ENCODE assay signal across 10 cellular contexts in the genomic region with DNA sequence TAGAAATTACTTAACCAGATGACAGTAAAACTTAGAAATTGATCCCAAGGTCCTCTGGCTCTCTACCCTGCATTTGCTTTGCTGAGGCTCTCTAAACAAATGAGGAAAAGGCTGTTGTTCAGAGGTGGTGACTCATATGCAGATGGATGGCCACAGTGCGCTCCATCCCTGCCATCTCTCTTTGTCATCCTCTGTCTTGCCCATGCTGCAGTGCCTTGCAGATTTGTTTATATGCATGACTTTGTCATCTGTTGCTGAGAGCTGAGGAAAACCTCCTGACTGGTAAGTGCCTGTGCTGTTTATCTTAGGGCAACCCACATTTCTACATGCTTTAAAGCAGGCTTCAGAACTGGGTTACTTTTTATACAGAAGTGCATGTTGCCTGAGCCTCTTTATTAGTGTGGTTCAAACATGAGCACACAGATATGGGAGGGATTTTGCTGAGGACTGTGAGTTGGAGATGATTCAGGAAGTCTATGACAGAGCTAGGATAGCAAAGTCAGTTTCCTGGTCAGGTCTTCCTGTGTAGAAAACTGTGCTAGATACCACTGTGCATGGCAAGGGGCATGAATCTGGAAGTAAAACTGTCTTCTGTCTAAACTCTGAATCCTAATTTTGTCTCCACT. TPM values are rescaled to one million over a fixed set of nuclear protein-coding genes. Genes with fewer than 3 reads are reported as not detected.
A peak's percentile ranks its signal among the peaks of the same experiment; 100 is the strongest.
DNase-seq lines count a peak whose midpoint lies in the region; ATAC-seq and TF ChIP-seq lines count a peak whose summit lies in the region.
"Had no signal": no experiment of that assay in that cellular context is flagged by ENCODE, and none has a peak within 500 bp of the region (broad histone marks: within the 10 kb centered on the region; RNA-seq: fewer than 3 reads in every experiment).

No MANE protein-coding gene starts in this region.

- no peak overlapping the region for H3K4me3 Mint-ChIP-seq in activated CD4-positive, alpha-beta T cell treated with anti-CD3 and anti-CD28 coated beads for 36 hours
- H3K4me3 Mint-ChIP-seq in activated CD4-positive, alpha-beta T cell treated with anti-CD3 and anti-CD28 coated beads, Interleukin-2, amount 10 ng/mL, durations not matched to agents 7 days and 5 days = no peak overlapping the region
- H3K4me3 Mint-ChIP-seq in brain (peak overlapping the region; percentile 68 to 85 (median 73)), mesothelial cell of epicardium (no peak overlapping the region)

- peaks cover 8% of the 10 kb centered on the region for H3K36me3 Mint-ChIP-seq in activated CD4-positive, alpha-beta T cell treated with anti-CD3 and anti-CD28 coated beads for 36 hours (ENCODE audit: low read depth)
- peaks cover 3% of the 10 kb centered on the region for H3K36me3 Mint-ChIP-seq in activated CD4-positive, alpha-beta T cell treated with anti-CD3 and anti-CD28 coated beads, Interleukin-2, amount 10 ng/mL, durations not matched to agents 7 days and 5 days (ENCODE audit: low read depth)
- peaks cover 55% of the 10 kb centered on the region for H3K36me3 Mint-ChIP-seq in brain
- peaks cover 12% of the 10 kb centered on the region for H3K36me3 Mint-ChIP-seq in mesothelial cell of epicardium

- no peak for TF ChIP-seq CTCF in brain (conservative IDR thresholded peaks at IDR 0.05)
- no peak for TF ChIP-seq CTCF in mesothelial cell of epicardium (IDR thresholded peaks at IDR 0.05; ENCODE audit: unreplicated experiment)

- peaks cover 9% of the 10 kb centered on the region for H3K9me3 Mint-ChIP-seq in activated CD4-positive, alpha-beta T cell treated with anti-CD3 and anti-CD28 coated beads for 36 hours (ENCODE audit: low read depth)
- H3K9me3 Mint-ChIP-seq in activated CD4-positive, alpha-beta T cell treated with anti-CD3 and anti-CD28 coated beads, Interleukin-2, amount 10 ng/mL, durations not matched to agents 7 days and 5 days = peaks cover 9% of the 10 kb centered on the region
- H3K9me3 Mint-ChIP-seq in brain = peaks cover 8 to 42% (median 22%) of the 10 kb centered on the region in 5 experiments
- H3K9me3 Mint-ChIP-seq in mesothelial cell of epicardium = peaks cover 7% of the 10 kb centered on the region

- intact Hi-C loops in activated CD4-positive, alpha-beta T cell treated with anti-CD3 and anti-CD28 coated beads for 36 hours (cut with DNase I, micrococcal nuclease) = no loop called here

- POLR2A ChIA-PET in activated CD4-positive, alpha-beta T cell treated with anti-CD3 and anti-CD28 coated beads for 36 hours (lab: Charles Lee) = no interaction called here
- POLR2A ChIA-PET in activated CD4-positive, alpha-beta T cell treated with anti-CD3 and anti-CD28 coated beads, Interleukin-2, amount 10 ng/mL, durations not matched to agents 7 days and 5 days (lab: Charles Lee) = no interaction called here

- ATAC-seq in activated CD4-positive, alpha-beta T cell treated with anti-CD3 and anti-CD28 coated beads for 36 hours = peak; percentile 87
- ATAC-seq in HG02588 (IDR thresholded peaks at IDR 0.05; ENCODE audit: unreplicated experiment) (no peak), GM21825 (IDR thresholded peaks at IDR 0.05; ENCODE audit: unreplicated experiment) (no peak)

- H3K4me1 Mint-ChIP-seq in activated CD4-positive, alpha-beta T cell treated with anti-CD3 and anti-CD28 coated beads for 36 hours = peaks cover 19% of the 10 kb centered on the region
- peaks cover 24% of the 10 kb centered on the region for H3K4me1 Mint-ChIP-seq in activated CD4-positive, alpha-beta T cell treated with anti-CD3 and anti-CD28 coated beads, Interleukin-2, amount 10 ng/mL, durations not matched to agents 7 days and 5 days
- peaks cover 60% of the 10 kb centered on the region for H3K4me1 Mint-ChIP-seq in brain
- peaks cover 5% of the 10 kb centered on the region for H3K4me1 Mint-ChIP-seq in mesothelial cell of epicardium

- DNase-seq in activated CD4-positive, alpha-beta T cell treated with anti-CD3 and anti-CD28 coated beads for 36 hours = peak; percentile 33
- DNase-seq in activated CD4-positive, alpha-beta T cell treated with anti-CD3 and anti-CD28 coated beads, Interleukin-2, amount 10 ng/mL, durations not matched to agents 7 days and 5 days = no peak
- peak; percentile 11 for DNase-seq in kidney glomerular epithelial cell (lab: John Stamatoyannopoulos, UW)
- DNase-seq in mesothelial cell of epicardium (ENCODE audit: low spot score in 2 of 2, unreplicated experiment in 2 of 2) = no peak
- DNase-seq: NCI-H1092 had no signal

- no peak overlapping the region for H3K27ac Mint-ChIP-seq in activated CD4-positive, alpha-beta T cell treated with anti-CD3 and anti-CD28 coated beads for 36 hours
- H3K27ac Mint-ChIP-seq in activated CD4-positive, alpha-beta T cell treated with anti-CD3 and anti-CD28 coated beads, Interleukin-2, amount 10 ng/mL, durations not matched to agents 7 days and 5 days = no peak overlapping the region
- H3K27ac Mint-ChIP-seq in brain = peak overlapping the region in 4 of 5 experiments; percentile 55 to 96 (median 94)
- H3K27ac Mint-ChIP-seq in mesothelial cell of epicardium = no peak overlapping the region

- H3K27me3 Mint-ChIP-seq in activated CD4-positive, alpha-beta T cell treated with anti-CD3 and anti-CD28 coated beads for 36 hours = peaks cover 23% of the 10 kb centered on the region
- peaks cover 24% of the 10 kb centered on the region for H3K27me3 Mint-ChIP-seq in activated CD4-positive, alpha-beta T cell treated with anti-CD3 and anti-CD28 coated beads, Interleukin-2, amount 10 ng/mL, durations not matched to agents 7 days and 5 days
- H3K27me3 Mint-ChIP-seq in brain = no peaks in the 10 kb centered on the region
- peaks cover 37% of the 10 kb centered on the region for H3K27me3 Mint-ChIP-seq in mesothelial cell of epicardium (ENCODE audit: low read depth)

- peak overlapping the region; percentile 94 for H3K27ac ChIP-seq in temporal lobe (ENCODE audit: low read depth, low read length)
- H3K27ac ChIP-seq: BLaER1 had no signal

- CTCF ChIA-PET in activated CD4-positive, alpha-beta T cell treated with anti-CD3 and anti-CD28 coated beads for 36 hours (lab: Charles Lee) = interaction anchor here (1.1 to 1.7 kb wide), 4 partner anchors 8 to 76 kb away, joined by 3 to 7 read pairs (median 4); no protein-coding TSS in a partner anchor
- CTCF ChIA-PET in activated CD4-positive, alpha-beta T cell treated with anti-CD3 and anti-CD28 coated beads, Interleukin-2, amount 10 ng/mL, durations not matched to agents 7 days and 5 days (lab: Charles Lee) = interaction anchor here (0.7 to 1.1 kb wide), 3 partner anchors 11 to 198 kb away, joined by 3 read pairs; no protein-coding TSS in a partner anchor

RNA-seq across cellular contexts. Expression of a gene that starts 57.4 kb away (rescaled TPM):
- total RNA-seq in activated CD4-positive, alpha-beta T cell treated with anti-CD3 and anti-CD28 coated beads for 36 hours = 10 to 100 TPM; 15.3 to 17.5 TPM
- total RNA-seq in activated CD4-positive, alpha-beta T cell treated with anti-CD3 and anti-CD28 coated beads, Interleukin-2, amount 10 ng/mL, durations not matched to agents 7 days and 5 days = 1 to 10 TPM; 4.8 to 5.0 TPM
- 125 TPM for polyA plus RNA-seq in brain (ENCODE audit: insufficient read depth, low read depth, low replicate concordance)
- total RNA-seq in temporal lobe = 28.5 TPM
- total RNA-seq in mesothelial cell of epicardium = 36.2 to 39.3 TPM (median 37.6 TPM) in 3 replicates

Comparison
In these comparisons a context has a peak if more than half of its experiments do, and no peak if none do; other contexts are left out.
1. DNase-seq: peak in activated CD4-positive, alpha-beta T cell treated with anti-CD3 and anti-CD28 coated beads for 36 hours (single experiment) and kidney glomerular epithelial cell (single experiment); none in activated CD4-positive, alpha-beta T cell treated with anti-CD3 and anti-CD28 coated beads, Interleukin-2, amount 10 ng/mL, durations not matched to agents 7 days and 5 days (single experiment) and mesothelial cell of epicardium (0 of 2).
2. H3K27ac Mint-ChIP-seq: peak in brain (4 of 5); none in activated CD4-positive, alpha-beta T cell treated with anti-CD3 and anti-CD28 coated beads for 36 hours (single experiment), activated CD4-positive, alpha-beta T cell treated with anti-CD3 and anti-CD28 coated beads, Interleukin-2, amount 10 ng/mL, durations not matched to agents 7 days and 5 days (single experiment) and mesothelial cell of epicardium (single experiment).
3. H3K4me3 Mint-ChIP-seq: peak in brain (5 of 5); none in activated CD4-positive, alpha-beta T cell treated with anti-CD3 and anti-CD28 coated beads for 36 hours (single experiment), activated CD4-positive, alpha-beta T cell treated with anti-CD3 and anti-CD28 coated beads, Interleukin-2, amount 10 ng/mL, durations not matched to agents 7 days and 5 days (single experiment) and mesothelial cell of epicardium (single experiment).